In genomic region chr3:112979244-112979832, GRCh38 we compare ENCODE assay signal across 1 cellular context.
TF ChIP-seq lines count a peak whose summit lies in the region.

No MANE protein-coding gene starts in this region.

TF ChIP-seq in HCT116, 20 proteins besides CTCF, POLR2A, EP300 and RAD21 (continued from another document):
- TF ChIP-seq REST (IDR thresholded peaks at IDR 0.05; ENCODE audit: low read depth) (no peak), POLR2AphosphoS5 (IDR thresholded peaks at IDR 0.05; ENCODE audit: low read depth, low read length) (no peak), EZH2phosphoT487 (IDR thresholded peaks at IDR 0.05; ENCODE audit: borderline replicate concordance) (no peak), SP1 (IDR thresholded peaks at IDR 0.05; ENCODE audit: low read depth) (no peak), ZNF274 (IDR thresholded peaks at IDR 0.05; ENCODE audit: low read depth, low read length) (no peak)
